ENCODE assay signal across 8 cellular contexts in genomic region chr12:39441963-39442894, GRCh38. TPM values are rescaled to one million over a fixed set of nuclear protein-coding genes. Genes with fewer than 3 reads are reported as not detected.
DNase-seq lines count a peak whose midpoint lies in the region; ATAC-seq and TF ChIP-seq lines count a peak whose summit lies in the region.

No MANE protein-coding gene starts in this region.

- TF ChIP-seq CTCF in RWPE2 (IDR thresholded peaks at IDR 0.05; ENCODE audit: poor library complexity, severe bottlenecking) (no peak), upper lobe of left lung (IDR thresholded peaks at IDR 0.05) (no peak)

- no peaks in the 10 kb centered on the region for H3K4me1 ChIP-seq in BLaER1
- peaks cover 5% of the 10 kb centered on the region for H3K4me1 ChIP-seq in RWPE2 (ENCODE audit: insufficient read depth, poor library complexity, severe bottlenecking)
- H3K4me1 ChIP-seq in upper lobe of left lung = peaks cover 6 to 19% (median 11%) of the 10 kb centered on the region in 4 donors

- H3K4me2 ChIP-seq in BLaER1 = peak overlapping the region; percentile 75

- H3K36me3 ChIP-seq in BLaER1 = no peaks in the 10 kb centered on the region
- no peaks in the 10 kb centered on the region for H3K36me3 ChIP-seq in RWPE2 (ENCODE audit: low read depth)
- H3K36me3 ChIP-seq in upper lobe of left lung = no peaks in the 10 kb centered on the region

- no peaks in the 10 kb centered on the region for H3K27me3 Mint-ChIP-seq in activated naive CD8-positive, alpha-beta T cell

- peaks cover 19% of the 10 kb centered on the region for H3K4me1 Mint-ChIP-seq in activated naive CD8-positive, alpha-beta T cell (ENCODE audit: low read depth)

- H3K27ac Mint-ChIP-seq in activated naive CD8-positive, alpha-beta T cell = peak overlapping the region; percentile 95

- H3K27ac ChIP-seq in BLaER1 (peak overlapping the region; percentile 75), RWPE2 (ENCODE audit: poor library complexity, severe bottlenecking) (peak overlapping the region; percentile 72), upper lobe of left lung (peak overlapping the region; percentile 80 to 84 (median 82))

- intact Hi-C loops in left cardiac atrium (cut with DNase I) = loop anchor here in 1 of 2 donors (5.0 kb wide), 1 partner anchor 125 kb away; no protein-coding TSS in a partner anchor
- intact Hi-C loops in posterior vena cava (cut with DNase I) = loop anchor here in 1 of 2 donors (5.0 kb wide), 1 partner anchor 560 kb away; no protein-coding TSS in a partner anchor

- DNase-seq in RWPE2 (ENCODE audit: low spot score) (peak; percentile 55), left cardiac atrium (peak; percentile 52), posterior vena cava (ENCODE audit: low spot score) (peak; percentile 82), upper lobe of left lung (peak; percentile 38 to 92)

- peak overlapping the region; percentile 80 for H3K9ac ChIP-seq in BLaER1

- no peak for TF ChIP-seq EP300 in upper lobe of left lung (IDR thresholded peaks at IDR 0.05)

- H3K9me3 ChIP-seq in BLaER1 (peaks cover 10% of the 10 kb centered on the region), RWPE2 (ENCODE audit: severe bottlenecking) (no peaks in the 10 kb centered on the region), upper lobe of left lung (no peaks in the 10 kb centered on the region)

- WGBS in upper lobe of left lung, 2 donors = 11% methylated on average over 18 to 21 of the region's 58 CpGs

- no peak for TF ChIP-seq POLR2A in upper lobe of left lung (IDR thresholded peaks at IDR 0.05)

- H3K9me3 Mint-ChIP-seq in activated naive CD8-positive, alpha-beta T cell (ENCODE audit: low read depth) = no peaks in the 10 kb centered on the region

- no peaks in the 10 kb centered on the region for H3K36me3 Mint-ChIP-seq in activated naive CD8-positive, alpha-beta T cell

- ATAC-seq in GM19438 (IDR thresholded peaks at IDR 0.05; ENCODE audit: low read depth, unreplicated experiment) = peak; percentile 29
- ATAC-seq in HG03469 (IDR thresholded peaks at IDR 0.05; ENCODE audit: unreplicated experiment) = peak; percentile 0
- ATAC-seq in RWPE2 (ENCODE audit: low read depth) = peak; percentile 24
- peak; percentile 13 to 16 for ATAC-seq in left cardiac atrium
- ATAC-seq in upper lobe of left lung (ENCODE audit: low FRiP score in 2 of 2) = peak in 1 of 2 donors; percentile 25

- peak overlapping the region; percentile 76 for H3K4me3 ChIP-seq in BLaER1
- peak overlapping the region; percentile 76 for H3K4me3 ChIP-seq in RWPE2 (ENCODE audit: severe bottlenecking)
- H3K4me3 ChIP-seq in upper lobe of left lung = peak overlapping the region; percentile 38 to 81 (median 65)

- no peaks in the 10 kb centered on the region for H3K27me3 ChIP-seq in BLaER1
- no peaks in the 10 kb centered on the region for H3K27me3 ChIP-seq in RWPE2 (ENCODE audit: insufficient read depth, poor library complexity, severe bottlenecking)
- H3K27me3 ChIP-seq in upper lobe of left lung = peaks cover 0 to 4% (median 0%) of the 10 kb centered on the region in 4 donors

- no peaks in the 10 kb centered on the region for H4K20me1 ChIP-seq in BLaER1

- H3K4me3 Mint-ChIP-seq in activated naive CD8-positive, alpha-beta T cell = peak overlapping the region; percentile 88

RNA-seq across cellular contexts. Expression of gene KIF21A, which starts 0.7 kb away (rescaled TPM):
- total RNA-seq in left cardiac atrium (10 to 100 TPM; 31.9 to 40.0 TPM), posterior vena cava (10 to 100 TPM; 11.2 to 11.7 TPM), upper lobe of left lung (10 to 100 TPM in 4 of 6 donors, 1 to 10 TPM in 2; 6.6 to 89.3 (median 18.3) TPM)
